In the genomic region with DNA sequence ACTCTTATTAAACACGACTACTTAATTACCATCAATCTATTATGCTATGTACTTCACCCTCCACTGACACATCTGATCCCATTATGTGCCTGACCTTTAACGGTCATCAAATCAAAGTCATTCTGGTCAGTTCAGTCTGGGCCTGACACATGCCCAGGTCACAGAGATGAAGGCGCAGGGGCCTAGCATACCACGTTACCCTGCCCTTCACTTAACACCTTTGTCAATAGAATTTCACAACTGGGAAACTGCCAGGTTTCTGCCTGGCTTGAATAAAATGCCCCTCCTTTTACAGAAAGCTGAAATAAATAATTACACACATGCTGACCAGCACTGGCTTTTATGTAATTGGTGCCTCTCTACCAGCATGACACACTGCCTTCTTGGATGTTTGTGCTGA, we compare ENCODE assay signal across 23 cellular contexts. TPM values are rescaled to one million over a fixed set of nuclear protein-coding genes. Genes with fewer than 3 reads are reported as not detected.
DNase-seq lines count a peak whose midpoint lies in the region; ATAC-seq, FAIRE-seq and TF ChIP-seq lines count a peak whose summit lies in the region.
"Had no signal": no experiment of that assay in that cellular context is flagged by ENCODE, and none has a peak within 500 bp of the region (broad histone marks: within the 10 kb centered on the region; RNA-seq: fewer than 3 reads in every experiment).

No MANE protein-coding gene starts in this region.

- H3K4me3 ChIP-seq in ascending aorta = no peak overlapping the region
- H3K4me3 ChIP-seq: tibial artery had no signal

- no peaks in the 10 kb centered on the region for H3K36me3 Mint-ChIP-seq in progenitor cell of endocrine pancreas (ENCODE audit: insufficient read depth)
- H3K36me3 Mint-ChIP-seq: CD4-positive, CD25-positive, alpha-beta regulatory T cell; natural killer cell had no signal

- H3K4me3 Mint-ChIP-seq in progenitor cell of endocrine pancreas (ENCODE audit: low read depth) = no peak overlapping the region
- H3K4me3 Mint-ChIP-seq: activated CD4-positive, alpha-beta T cell treated with anti-CD3 and anti-CD28 coated beads for 36 hours; activated naive CD4-positive, alpha-beta T cell treated with anti-CD3 and anti-CD28 coated beads for 36 hours; CD4-positive, CD25-positive, alpha-beta regulatory T cell; natural killer cell had no signal

- no peaks in the 10 kb centered on the region for H3K27me3 ChIP-seq in ascending aorta
- H3K27me3 ChIP-seq: tibial artery had no signal

- peaks cover 6 to 36% of the 10 kb centered on the region in 2 donors for H3K4me1 ChIP-seq in ascending aorta
- H3K4me1 ChIP-seq: tibial artery had no signal

- TF ChIP-seq CTCF in ascending aorta (IDR thresholded peaks at IDR 0.05) (no peak), progenitor cell of endocrine pancreas (IDR thresholded peaks at IDR 0.05; ENCODE audit: unreplicated experiment) (no peak), GM10248 (IDR thresholded peaks at IDR 0.05; ENCODE audit: control extremely low read depth, extremely low read depth, low read depth, missing control alignments) (no peak)

- intact Hi-C loops in ascending aorta (cut with DNase I) = loop anchor here (2.0 kb wide), 1 partner anchor 39 kb away; a partner anchor contains a TSS

- POLR2A ChIA-PET in GM10248 (lab: Yijun Ruan, JAX) = no interaction called here

- CTCF ChIA-PET in GM10248 (lab: Yijun Ruan, JAX) = no interaction called here

- ATAC-seq in HG03108 (IDR thresholded peaks at IDR 0.05; ENCODE audit: unreplicated experiment) = no peak
- ATAC-seq: activated CD4-positive, alpha-beta T cell treated with anti-CD3 and anti-CD28 coated beads for 36 hours; natural killer cell had no signal

- peak overlapping the region; percentile 0 for H3K27ac Mint-ChIP-seq in progenitor cell of endocrine pancreas
- H3K27ac Mint-ChIP-seq: activated CD4-positive, alpha-beta T cell treated with anti-CD3 and anti-CD28 coated beads for 36 hours; activated naive CD4-positive, alpha-beta T cell treated with anti-CD3 and anti-CD28 coated beads for 36 hours; CD4-positive, CD25-positive, alpha-beta regulatory T cell; natural killer cell had no signal

- H3K27me3 Mint-ChIP-seq in progenitor cell of endocrine pancreas = no peaks in the 10 kb centered on the region

- peaks cover 48% of the 10 kb centered on the region for H3K4me1 Mint-ChIP-seq in progenitor cell of endocrine pancreas (ENCODE audit: low read depth)
- H3K4me1 Mint-ChIP-seq: activated CD4-positive, alpha-beta T cell treated with anti-CD3 and anti-CD28 coated beads for 36 hours; CD4-positive, CD25-positive, alpha-beta regulatory T cell; natural killer cell had no signal

- no peaks in the 10 kb centered on the region for H3K9me3 ChIP-seq in ascending aorta
- H3K9me3 ChIP-seq: tibial artery had no signal

- no peaks in the 10 kb centered on the region for H3K36me3 ChIP-seq in ascending aorta
- H3K36me3 ChIP-seq: tibial artery had no signal

- peak overlapping the region; percentile 75 to 85 for H3K27ac ChIP-seq in ascending aorta

- DNase-seq in NCI-H1092 (lab: John Stamatoyannopoulos, UW) (peak; percentile 42), NCI-H2029 treated with DMSO at 0.1 percent for 48 hours (lab: John Stamatoyannopoulos, UW) (peak; percentile 39), ascending aorta (ENCODE audit: low spot score in 2 of 2) (no peak), progenitor cell of endocrine pancreas (ENCODE audit: low spot score, unreplicated experiment) (no peak), NCI-H2171 (lab: John Stamatoyannopoulos, UW) (no peak), GM10248 (ENCODE audit: extremely low spot score) (no peak), GM12892 (ENCODE audit: insufficient read length) (no peak)
- DNase-seq: activated CD4-positive, alpha-beta T cell treated with anti-CD3 and anti-CD28 coated beads for 36 hours; activated CD8-positive, alpha-beta memory T cell treated with anti-CD3 and anti-CD28 coated beads for 24 hours; activated naive CD4-positive, alpha-beta T cell treated with anti-CD3 and anti-CD28 coated beads for 36 hours; activated T-cell treated with anti-CD3 and anti-CD28 coated beads, Interleukin-2, amount 50 U/mL, for 48 hours; amniotic stem cell; caudate nucleus; CD4-positive, CD25-positive, alpha-beta regulatory T cell; IMR-90; natural killer cell; NCI-H187; NCI-H526; SHP77; stimulated activated naive CD4-positive, alpha-beta T cell; tibial artery had no signal

- TF ChIP-seq POLR2A in GM12892 (IDR thresholded peaks at IDR 0.05; ENCODE audit: low read depth, low read length) = no peak

- no peak for FAIRE-seq in GM12892 (lab: Jason Lieb, UNC)
- FAIRE-seq: H1 had no signal

- H3K9me3 Mint-ChIP-seq in progenitor cell of endocrine pancreas (ENCODE audit: low read depth) = no peaks in the 10 kb centered on the region
- H3K9me3 Mint-ChIP-seq: activated naive CD4-positive, alpha-beta T cell treated with anti-CD3 and anti-CD28 coated beads for 36 hours had no signal

RNA-seq across cellular contexts. Expression of a gene that starts 39.5 kb away (rescaled TPM):
- 38.6 TPM for total RNA-seq in ascending aorta
- 186 and 195 TPM in 2 replicates for total RNA-seq in progenitor cell of endocrine pancreas
- polyA plus RNA-seq in GM12892 (2012; ENCODE audit: missing spikeins) = not detected
- total RNA-seq: activated CD4-positive, alpha-beta T cell treated with anti-CD3 and anti-CD28 coated beads for 36 hours; activated naive CD4-positive, alpha-beta T cell treated with anti-CD3 and anti-CD28 coated beads for 36 hours; CD4-positive, CD25-positive, alpha-beta regulatory T cell had no signal

Comparison
In these comparisons a context has a peak if more than half of its experiments do, and no peak if none do; other contexts are left out.
1. DNase-seq: peak in NCI-H1092 (single experiment) and NCI-H2029 treated with DMSO at 0.1 percent for 48 hours (single experiment); none in ascending aorta (0 of 2), progenitor cell of endocrine pancreas (single experiment), NCI-H2171 (single experiment), GM10248 (single experiment) and GM12892 (single experiment).